Comparison of ENCODE assay signal across 1 cellular context in the genomic region with DNA sequence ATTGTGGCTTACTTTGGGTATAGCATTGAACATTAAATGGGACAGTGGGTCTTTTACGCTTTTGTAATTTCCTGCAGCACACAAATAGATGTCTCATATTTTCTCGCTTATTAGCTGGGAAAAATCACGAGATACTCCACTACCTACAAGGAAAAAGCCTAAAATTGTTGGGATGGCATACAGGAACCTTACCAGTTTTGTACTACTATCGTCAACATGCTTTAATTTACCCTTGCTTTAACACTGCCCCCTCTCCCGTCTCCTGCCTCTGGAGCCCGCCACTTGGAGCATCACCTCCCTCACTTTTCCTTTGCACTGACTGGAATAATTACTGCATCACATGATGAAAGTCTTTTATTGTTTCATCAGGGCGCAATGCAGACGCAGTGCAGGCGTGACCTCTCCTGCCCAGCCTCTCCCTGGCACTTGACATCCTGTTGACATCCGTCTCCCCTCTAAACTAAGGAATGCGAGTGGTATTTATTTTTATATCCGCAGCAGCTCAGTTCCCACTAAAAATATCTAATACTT.
A peak's percentile ranks its signal among the peaks of the same experiment; 100 is the strongest.
TF ChIP-seq lines count a peak whose summit lies in the region.

No MANE protein-coding gene starts in this region.

TF ChIP-seq in H1, 55 proteins besides CTCF, POLR2A, EP300 and RAD21 (continued from another document):
- TF ChIP-seq, protein P1, sequence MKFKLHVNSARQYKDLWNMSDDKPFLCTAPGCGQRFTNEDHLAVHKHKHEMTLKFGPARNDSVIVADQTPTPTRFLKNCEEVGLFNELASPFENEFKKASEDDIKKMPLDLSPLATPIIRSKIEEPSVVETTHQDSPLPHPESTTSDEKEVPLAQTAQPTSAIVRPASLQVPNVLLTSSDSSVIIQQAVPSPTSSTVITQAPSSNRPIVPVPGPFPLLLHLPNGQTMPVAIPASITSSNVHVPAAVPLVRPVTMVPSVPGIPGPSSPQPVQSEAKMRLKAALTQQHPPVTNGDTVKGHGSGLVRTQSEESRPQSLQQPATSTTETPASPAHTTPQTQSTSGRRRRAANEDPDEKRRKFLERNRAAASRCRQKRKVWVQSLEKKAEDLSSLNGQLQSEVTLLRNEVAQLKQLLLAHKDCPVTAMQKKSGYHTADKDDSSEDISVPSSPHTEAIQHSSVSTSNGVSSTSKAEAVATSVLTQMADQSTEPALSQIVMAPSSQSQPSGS (IDR thresholded peaks at IDR 0.05; ENCODE audit: low read length) = 0 out of 2 replicates have a peak, but pooled peaks have one; percentile 7
- TF ChIP-seq CHD2 (IDR thresholded peaks at IDR 0.05; ENCODE audit: low read length) (no peak), POU5F1 (IDR thresholded peaks at IDR 0.05; ENCODE audit: low read depth, low read length) (no peak), POLR2AphosphoS5 (IDR thresholded peaks at IDR 0.05; ENCODE audit: low read depth, low read length) (peak; percentile 52; the same call in 1 of the 2 replicates), TBP (IDR thresholded peaks at IDR 0.05; ENCODE audit: low read depth, low read length) (no peak)
